Comparison of ENCODE assay signal across 14 cellular contexts in genomic region chr14:61774861-61775260, GRCh38. TPM values are rescaled to one million over a fixed set of nuclear protein-coding genes. Genes with fewer than 3 reads are reported as not detected.
DNase-seq lines count a peak whose midpoint lies in the region; ATAC-seq and TF ChIP-seq lines count a peak whose summit lies in the region.
"Had no signal": no experiment of that assay in that cellular context is flagged by ENCODE, and none has a peak within 500 bp of the region (broad histone marks: within the 10 kb centered on the region; RNA-seq: fewer than 3 reads in every experiment).

No MANE protein-coding gene starts in this region.

- H2AK9ac ChIP-seq in IMR-90 (replicated peaks; ENCODE audit: low read depth, low read length, poor library complexity), result no peak overlapping the region

- H3K18ac ChIP-seq in IMR-90 (ENCODE audit: low read depth, low read length), result no peak overlapping the region

- peak overlapping the region; percentile 57; the same call in 1 of the 2 replicates for H3K27ac Mint-ChIP-seq in WTC11
- no peak overlapping the region for H3K27ac Mint-ChIP-seq in GM23338
- H3K27ac Mint-ChIP-seq: CD4-positive, CD25-positive, alpha-beta regulatory T cell had no signal

- dilution Hi-C loops in IMR-90 (cut with HindIII; ENCODE audit: low sequenced_read_pairs, unreplicated experiment), result no loop called here

- H3K4me1 ChIP-seq in IMR-90 (ENCODE audit: control insufficient read depth, insufficient read depth, low read length) (no peaks in the 10 kb centered on the region), GM23338 (ENCODE audit: insufficient read depth) (no peaks in the 10 kb centered on the region), right lobe of liver (no peaks in the 10 kb centered on the region)
- H3K4me1 ChIP-seq: BLaER1 treated with 17β-estradiol and CSF1 and Interleukin-3, amounts not matched to agents 10 nM and 100 nM had no signal

- no peak overlapping the region for H3K9ac ChIP-seq in IMR-90 (ENCODE audit: low read depth, low read length)
- H3K9ac ChIP-seq: BLaER1 treated with 17β-estradiol and CSF1 and Interleukin-3, amounts not matched to agents 10 nM and 100 nM; GM23248 had no signal

- H4K91ac ChIP-seq in IMR-90 (ENCODE audit: insufficient read depth, low read depth, low read length), result no peak overlapping the region

- no peak overlapping the region for H2BK120ac ChIP-seq in IMR-90 (ENCODE audit: low read depth, low read length)

- no peak overlapping the region for H3K14ac ChIP-seq in IMR-90 (replicated peaks; ENCODE audit: low read depth, low read length)

- H3K79me2 ChIP-seq in GM23338 (replicated peaks; ENCODE audit: insufficient read depth), result peaks cover 4% of the 10 kb centered on the region; the same call in 1 of the 2 replicates

- no peaks in the 10 kb centered on the region for H3K9me2 ChIP-seq in GM23338 (ENCODE audit: insufficient read depth)

- no peak overlapping the region for H3K27ac ChIP-seq in IMR-90 (ENCODE audit: insufficient read depth, low read length)
- no peak overlapping the region; the same call in 1 of the 2 replicates for H3K27ac ChIP-seq in GM23338 (ENCODE audit: low read depth)
- no peak overlapping the region for H3K27ac ChIP-seq in right lobe of liver
- H3K27ac ChIP-seq: BLaER1 treated with 17β-estradiol and CSF1 and Interleukin-3, amounts not matched to agents 10 nM and 100 nM; GM23248 had no signal

- peaks cover 3% of the 10 kb centered on the region; the same call in 1 of the 2 replicates for H3K9me1 ChIP-seq in IMR-90 (ENCODE audit: insufficient read depth, low read length)

- in situ Hi-C loops in IMR-90 (cut with MboI; ENCODE audit: low sequenced_read_pairs), result no loop called here

- H2AFZ ChIP-seq in IMR-90 (replicated peaks; ENCODE audit: low read length, poor library complexity), result no peak overlapping the region
- no peak overlapping the region for H2AFZ ChIP-seq in GM23338
- H2AFZ ChIP-seq: GM23248 had no signal

- H3K79me1 ChIP-seq in IMR-90 (ENCODE audit: low read depth in 1 of 2, low read length in 2 of 2), result peaks cover 6 to 14% of the 10 kb centered on the region in 2 experiments; a peak in 2 of 4 replicates

- no peak overlapping the region for H3K4ac ChIP-seq in IMR-90 (ENCODE audit: low read depth, low read length)

- peak; percentile 40 for DNase-seq in AG10803 (ENCODE audit: low read depth)
- DNase-seq in IMR-90, result peak; percentile 18
- DNase-seq in WTC11 (ENCODE audit: low spot score), result no peak
- no peak for DNase-seq in omental fat pad (ENCODE audit: low spot score)
- DNase-seq in DMS 273 treated with DMSO at 0.1 percent for 48 hours (lab: John Stamatoyannopoulos, UW), result no peak
- DNase-seq in GM23338 (ENCODE audit: low spot score), result no peak
- DNase-seq in right lobe of liver, result no peak
- DNase-seq: 8988T; CD4-positive, CD25-positive, alpha-beta regulatory T cell; GM23248; H9 had no signal

- no peak for TF ChIP-seq CTCF in AG10803 (conservative IDR thresholded peaks at IDR 0.05; ENCODE audit: low read length)
- TF ChIP-seq CTCF in IMR-90 (conservative IDR thresholded peaks at IDR 0.05; ENCODE audit: low read depth, low read length), result no peak
- TF ChIP-seq CTCF in WTC11 (IDR thresholded peaks at IDR 0.05), result no peak
- TF ChIP-seq CTCF in omental fat pad (IDR thresholded peaks at IDR 0.05), result no peak
- no peak for TF ChIP-seq CTCF in GM23338 (conservative IDR thresholded peaks at IDR 0.05; ENCODE audit: low read depth in 2 of 2)
- TF ChIP-seq CTCF in right lobe of liver (IDR thresholded peaks at IDR 0.05), result no peak

- H3K4me1 Mint-ChIP-seq in WTC11 (no peaks in the 10 kb centered on the region), GM23338 (no peaks in the 10 kb centered on the region)
- H3K4me1 Mint-ChIP-seq: H9 had no signal

- H3K4me2 ChIP-seq in IMR-90 (ENCODE audit: low read depth, low read length) (no peak overlapping the region), GM23338 (no peak overlapping the region)
- H3K4me2 ChIP-seq: BLaER1 treated with 17β-estradiol and CSF1 and Interleukin-3, amounts not matched to agents 10 nM and 100 nM had no signal

- intact Hi-C loops in IMR-90 (cut with micrococcal nuclease), result no loop called here
- intact Hi-C loops in right lobe of liver (cut with DNase I), result no loop called here

- H3K27me3 ChIP-seq in IMR-90 (ENCODE audit: control insufficient read depth, insufficient read depth, low read length) (no peaks in the 10 kb centered on the region), GM23338 (ENCODE audit: insufficient read depth) (no peaks in the 10 kb centered on the region), right lobe of liver (no peaks in the 10 kb centered on the region)
- H3K27me3 ChIP-seq: BLaER1 treated with 17β-estradiol and CSF1 and Interleukin-3, amounts not matched to agents 10 nM and 100 nM had no signal

- H2BK15ac ChIP-seq in IMR-90 (ENCODE audit: low read depth, low read length), result no peak overlapping the region

- no peak overlapping the region for H3K23ac ChIP-seq in IMR-90 (ENCODE audit: low read depth, low read length)

- no peak overlapping the region for H2BK5ac ChIP-seq in IMR-90 (ENCODE audit: low read depth, low read length, poor library complexity, severe bottlenecking)

- H4K20me1 ChIP-seq in IMR-90 (ENCODE audit: insufficient read depth, low read length), result no peaks in the 10 kb centered on the region
- H4K20me1 ChIP-seq in GM23338 (replicated peaks; ENCODE audit: insufficient read depth), result no peaks in the 10 kb centered on the region; the same call in 1 of the 2 replicates

- H3K4me3 Mint-ChIP-seq in WTC11, result no peak overlapping the region
- H3K4me3 Mint-ChIP-seq in GM23338, result no peak overlapping the region
- H3K4me3 Mint-ChIP-seq: CD4-positive, CD25-positive, alpha-beta regulatory T cell; H9 had no signal

- CTCF ChIA-PET in IMR-90 (lab: Yijun Ruan, JAX), result no interaction called here
- CTCF ChIA-PET in WTC11 (lab: Charles Lee), result no interaction called here

- BruUV-seq in IMR-90 (replicated peaks; lab: Mats Ljungman, UMichigan), result no TSS peak

- no peaks in the 10 kb centered on the region for H3K9me3 ChIP-seq in IMR-90 (ENCODE audit: control insufficient read depth, insufficient read depth, low read length)
- no peaks in the 10 kb centered on the region for H3K9me3 ChIP-seq in right lobe of liver
- H3K9me3 ChIP-seq: BLaER1 treated with 17β-estradiol and CSF1 and Interleukin-3, amounts not matched to agents 10 nM and 100 nM had no signal

- no peak overlapping the region for H4K8ac ChIP-seq in IMR-90 (ENCODE audit: low read depth in 2 of 2, low read length in 2 of 2)

- no peak overlapping the region for H2AK5ac ChIP-seq in IMR-90 (ENCODE audit: low read depth, low read length)

- H3F3A ChIP-seq in GM23338 (replicated peaks; ENCODE audit: low read depth), result no peaks in the 10 kb centered on the region

- WGBS in IMR-90 (ENCODE audit: extremely low coverage in 2 of 2, insufficient read length in 1 of 2), 2 experiments, result 100% methylated on average over 1 of the region's 1 CpG; no CpG with 5 or more reads in 1 of the 2 experiments
- 100% methylated on average over 1 of the region's 1 CpG for WGBS in right lobe of liver (ENCODE audit: insufficient coverage, low coverage, low lambda C conversion rate, missing lambda C conversion rate)

- TF ChIP-seq POLR2A in IMR-90 (IDR thresholded peaks at IDR 0.05; ENCODE audit: low read depth, low read length), result no peak
- TF ChIP-seq POLR2A in right lobe of liver (IDR thresholded peaks at IDR 0.05), result no peak

- H2BK20ac ChIP-seq in IMR-90 (ENCODE audit: low read depth, low read length), result no peak overlapping the region

- H3K9me3 Mint-ChIP-seq in WTC11 (no peaks in the 10 kb centered on the region), GM23338 (no peaks in the 10 kb centered on the region)
- H3K9me3 Mint-ChIP-seq: CD4-positive, CD25-positive, alpha-beta regulatory T cell; H9 had no signal

- no peak overlapping the region for H3K4me3 ChIP-seq in AG10803 (ENCODE audit: low read length)
- H3K4me3 ChIP-seq in IMR-90 (ENCODE audit: insufficient read depth, low read depth, low read length), result no peak overlapping the region
- no peak overlapping the region for H3K4me3 ChIP-seq in GM23338
- no peak overlapping the region for H3K4me3 ChIP-seq in right lobe of liver
- H3K4me3 ChIP-seq: BLaER1 treated with 17β-estradiol and CSF1 and Interleukin-3, amounts not matched to agents 10 nM and 100 nM; GM12878; GM23248 had no signal

- no peak overlapping the region for H4K5ac ChIP-seq in IMR-90 (ENCODE audit: low read depth, low read length)

- TF ChIP-seq RAD21 in IMR-90 (IDR thresholded peaks at IDR 0.05; ENCODE audit: low read length), result no peak

- no peak overlapping the region; the same call in 1 of the 2 replicates for H3K56ac ChIP-seq in IMR-90 (ENCODE audit: extremely low read depth, insufficient read depth, low read length)

- ATAC-seq in IMR-90 (ENCODE audit: low read depth) (no peak), WTC11 (no peak), omental fat pad (ENCODE audit: low FRiP score) (peak; percentile 48), GM23338 (no peak), right lobe of liver (no peak)
- ATAC-seq: GM12878, HepG2 had no signal

- H3K27me3 Mint-ChIP-seq in WTC11 (ENCODE audit: low read depth), result no peaks in the 10 kb centered on the region
- no peaks in the 10 kb centered on the region for H3K27me3 Mint-ChIP-seq in GM23338 (ENCODE audit: insufficient read depth, low read depth, poor library complexity)
- H3K27me3 Mint-ChIP-seq: CD4-positive, CD25-positive, alpha-beta regulatory T cell had no signal

- H3K36me3 ChIP-seq in IMR-90 (ENCODE audit: control insufficient read depth, insufficient read depth, low read length) (peaks cover 35% of the 10 kb centered on the region), GM23338 (ENCODE audit: insufficient read depth) (peaks cover 60% of the 10 kb centered on the region), right lobe of liver (peaks cover 0 to 39% (median 4%) of the 10 kb centered on the region in 4 donors)

- POLR2A ChIA-PET in IMR-90 (lab: Charles Lee; ENCODE audit: unreplicated experiment), result no interaction called here
- POLR2A ChIA-PET in WTC11 (lab: Charles Lee), result no interaction called here

- H3K36me3 Mint-ChIP-seq in WTC11, result peaks cover 77% of the 10 kb centered on the region
- peaks cover 76% of the 10 kb centered on the region for H3K36me3 Mint-ChIP-seq in GM23338 (ENCODE audit: low read depth)

RNA-seq across cellular contexts. Expression of gene SNAPC1, which starts 12.6 kb away (rescaled TPM):
- 7.7 and 18.9 TPM in 2 replicates for total RNA-seq in IMR-90 (2012; rRNA removed)
- polyA plus RNA-seq in IMR-90 (2012; rRNA removed), result 7.0 and 9.3 TPM in 2 replicates
- polyA plus RNA-seq in IMR-90 (2012; cell fraction: cytosol; rRNA removed), result 2.1 and 3.0 TPM in 2 replicates
- 0.90 and 4.0 TPM in 2 replicates for polyA plus RNA-seq in IMR-90 (2012; cell fraction: nucleus; rRNA removed; ENCODE audit: low replicate concordance)
- 9.5 to 10.2 TPM (median 10.1 TPM) in 3 replicates for total RNA-seq in WTC11 (2021)
- 10 to 100 TPM in 2 of 4 donors, 1 to 10 TPM in 2; 4.9 to 11.9 (median 8.7) TPM for total RNA-seq in omental fat pad
- total RNA-seq in GM23338 (2014; rRNA removed; shearing (Covaris generic)), result 14.8 and 19.5 TPM in 2 replicates
- polyA plus RNA-seq in GM23338 (2016; fragmentation: Nextera tagmentation; extraction: Ambion mirVana), result 28.8 and 33.4 TPM in 2 replicates
- total RNA-seq in right lobe of liver, result 1 to 10 TPM in 5 of 6 experiments, under 1 TPM in 1; 0.88 to 2.0 (median 1.8) TPM

RNA-seq across cellular contexts. Expression of gene SYT16, which starts 37.6 kb away (rescaled TPM):
- 2.2 and 2.8 TPM in 2 replicates for total RNA-seq in IMR-90 (2012; rRNA removed)
- polyA plus RNA-seq in IMR-90 (2012; rRNA removed), result 0.38 and 0.42 TPM in 2 replicates
- polyA plus RNA-seq in IMR-90 (2012; cell fraction: cytosol; rRNA removed), result 0.10 and 0.18 TPM in 2 replicates
- 0.41 and 1.2 TPM in 2 replicates for polyA plus RNA-seq in IMR-90 (2012; cell fraction: nucleus; rRNA removed; ENCODE audit: low replicate concordance)
- 2.9 to 4.0 TPM (median 3.6 TPM) in 3 replicates for total RNA-seq in WTC11 (2021)
- under 1 TPM in 1 of 4 donors, not detected in 3; 0.12 TPM for total RNA-seq in omental fat pad
- total RNA-seq in GM23338 (2014; rRNA removed; shearing (Covaris generic)), result 2.6 and 3.7 TPM in 2 replicates
- 0.80 and 0.91 TPM in 2 replicates for polyA plus RNA-seq in GM23338 (2016; fragmentation: Nextera tagmentation; extraction: Ambion mirVana)
- total RNA-seq in right lobe of liver, result under 1 TPM in 1 of 6 experiments, not detected in 5; 0.02 TPM
- total RNA-seq: CD4-positive, CD25-positive, alpha-beta regulatory T cell; HepG2 had no signal
- polyA plus RNA-seq: CD4-positive, CD25-positive, alpha-beta regulatory T cell; HepG2 had no signal

Comparison
In these comparisons a context has a peak if more than half of its experiments do, and no peak if none do; other contexts are left out.
1. DNase-seq: peak in AG10803 (single experiment) and IMR-90 (single experiment); none in WTC11 (single experiment), omental fat pad (single experiment), DMS 273 treated with DMSO at 0.1 percent for 48 hours (single experiment), GM23338 (single experiment) and right lobe of liver (0 of 3).